24 cellular contexts compared by ENCODE assay signal in genomic region chr21:38048241-38048640, GRCh38.
DNase-seq lines count a peak whose midpoint lies in the region; ATAC-seq, FAIRE-seq and TF ChIP-seq lines count a peak whose summit lies in the region.
"Had no signal": no experiment of that assay in that cellular context is flagged by ENCODE, and none has a peak within 500 bp of the region (broad histone marks: within the 10 kb centered on the region; RNA-seq: fewer than 3 reads in every experiment).

No MANE protein-coding gene starts in this region.

- DNase-seq in Ammon's horn (ENCODE audit: low spot score) = peak; percentile 47
- DNase-seq in NCI-H1417 (lab: John Stamatoyannopoulos, UW) = peak; percentile 53 to 95 (median 71)
- DNase-seq in NCI-H345 (lab: John Stamatoyannopoulos, UW) = peak; percentile 79
- DNase-seq in bronchial epithelial cell (ENCODE audit: low read depth) = no peak
- DNase-seq in GF-D8 (lab: John Stamatoyannopoulos, UW) = no peak
- DNase-seq in retina = no peak
- DNase-seq in transverse colon = no peak
- DNase-seq: activated CD4-positive, CD25-positive, alpha-beta regulatory T cell treated with anti-CD3 and anti-CD28 coated beads, Interleukin-2, amount 50 U/mL, for 72 hours; activated CD8-positive, alpha-beta memory T cell treated with anti-CD3 and anti-CD28 coated beads, Interleukin-2, amount 10 ng/mL, durations not matched to agents 7 days and 5 days; erythroblast; gastrocnemius medialis; GM23248; left ventricle myocardium inferior; NCI-H526 treated with DMSO at 0.1 percent for 48 hours; Peyer's patch; right cardiac atrium; SK-N-SH; stimulated activated naive CD4-positive, alpha-beta T cell; T1000 had no signal

- FAIRE-seq in bronchial epithelial cell (lab: Jason Lieb, UNC) = peak; percentile 47
- FAIRE-seq: A204.1, HepG2 had no signal

- no peak for TF ChIP-seq EP300 in transverse colon (IDR thresholded peaks at IDR 0.05; ENCODE audit: low read depth)

- in situ Hi-C loops in transverse colon (cut with MboI; ENCODE audit: low pct_ligation_motif_present in 1 of 4, low pct_unique_long_range_greater_than_20kb in 1 of 4, low sequenced_read_pairs in 3 of 4) = no loop called here

- no peak overlapping the region for H3K4me3 ChIP-seq in bronchial epithelial cell (ENCODE audit: low read depth, low read length)
- no peak overlapping the region for H3K4me3 ChIP-seq in transverse colon
- H3K4me3 ChIP-seq: BLaER1, gastrocnemius medialis, GM23248, left ventricle myocardium inferior, Peyer's patch had no signal

- WGBS in transverse colon (ENCODE audit: low coverage in 1 of 2), 2 donors = 33 to 70% methylated on average over 1 to 8 of the region's 8 CpGs

- H3K27me3 ChIP-seq in bronchial epithelial cell (ENCODE audit: control insufficient read depth, insufficient read depth, low read length) (no peaks in the 10 kb centered on the region), transverse colon (peaks cover 1% of the 10 kb centered on the region)
- H3K27me3 ChIP-seq: BLaER1, gastrocnemius medialis, Peyer's patch had no signal

- no peaks in the 10 kb centered on the region for H3K36me3 ChIP-seq in bronchial epithelial cell (ENCODE audit: control insufficient read depth, insufficient read depth, low read length)
- H3K36me3 ChIP-seq in transverse colon = no peaks in the 10 kb centered on the region
- H3K36me3 ChIP-seq: BLaER1, gastrocnemius medialis, left ventricle myocardium inferior, Peyer's patch had no signal

- H3K9me3 ChIP-seq in transverse colon = no peaks in the 10 kb centered on the region
- H3K9me3 ChIP-seq: BLaER1, gastrocnemius medialis, left ventricle myocardium inferior, Peyer's patch, SK-N-SH had no signal

- H3K27ac ChIP-seq in transverse colon = no peak overlapping the region
- H3K27ac ChIP-seq: BLaER1, gastrocnemius medialis, GM23248, left ventricle myocardium inferior, Peyer's patch had no signal

- TF ChIP-seq POLR2A in transverse colon (IDR thresholded peaks at IDR 0.05) = no peak

- no peak for ATAC-seq in GM21360 (IDR thresholded peaks at IDR 0.05; ENCODE audit: unreplicated experiment)
- ATAC-seq: activated CD8-positive, alpha-beta memory T cell treated with anti-CD3 and anti-CD28 coated beads, Interleukin-2, amount 10 ng/mL, durations not matched to agents 7 days and 5 days; activated T-helper 17 cell treated with anti-CD3 and anti-CD28 coated beads, Interleukin-2, amount 50 U/mL, for 72 hours; gastrocnemius medialis; HepG2; right cardiac atrium had no signal

- intact Hi-C loops in transverse colon (cut with DNase I; ENCODE audit: low total_unique reads) = no loop called here

- H3K4me1 ChIP-seq in transverse colon = no peaks in the 10 kb centered on the region
- H3K4me1 ChIP-seq: BLaER1, gastrocnemius medialis, left ventricle myocardium inferior, Peyer's patch had no signal

- TF ChIP-seq CTCF in bronchial epithelial cell (IDR thresholded peaks at IDR 0.05; ENCODE audit: insufficient read depth, low read length, severe bottlenecking) = no peak
- TF ChIP-seq CTCF in transverse colon (IDR thresholded peaks at IDR 0.05) = no peak

Comparison
In these comparisons a context has a peak if more than half of its experiments do, and no peak if none do; other contexts are left out.
1. DNase-seq: peak in Ammon's horn (single experiment), NCI-H1417 (3 of 3) and NCI-H345 (single experiment); none in bronchial epithelial cell (single experiment), GF-D8 (single experiment), retina (single experiment) and transverse colon (single experiment).